In the genomic region with DNA sequence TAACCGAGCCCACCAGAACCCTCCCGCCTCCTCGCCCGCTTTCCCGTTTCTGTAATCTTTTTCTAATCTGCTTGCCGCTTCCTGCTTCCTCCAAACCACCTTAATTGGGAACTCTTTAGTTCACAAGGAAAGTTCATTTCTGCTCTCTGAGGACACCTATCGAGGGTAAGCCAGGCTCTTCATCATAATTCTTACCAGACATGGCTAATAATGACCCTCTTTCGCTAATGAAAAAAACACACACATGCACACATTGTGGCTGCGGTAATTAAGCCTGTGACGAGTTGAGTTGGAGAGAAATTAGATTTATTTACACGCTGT, we compare ENCODE assay signal across 8 cellular contexts.
A peak's percentile ranks its signal among the peaks of the same experiment; 100 is the strongest.
DNase-seq lines count a peak whose midpoint lies in the region; ATAC-seq and TF ChIP-seq lines count a peak whose summit lies in the region.

No MANE protein-coding gene starts in this region.

- peak; percentile 72 for TF ChIP-seq CTCF in C4-2B (conservative IDR thresholded peaks at IDR 0.05)

- no peak overlapping the region for H3K4me3 Mint-ChIP-seq in stimulated activated memory B cell treated with anti-CD40 and anti-IgM and Interleukin-4, amounts not matched to agents 10 μg/mL and 1 μg/mL and 100 μg/mL, for 72 hours

- H3K9me3 Mint-ChIP-seq in stimulated activated memory B cell treated with anti-CD40 and anti-IgM and Interleukin-4, amounts not matched to agents 10 μg/mL and 1 μg/mL and 100 μg/mL, for 72 hours: peaks cover 3% of the 10 kb centered on the region

- H3K27ac Mint-ChIP-seq in stimulated activated memory B cell treated with anti-CD40 and anti-IgM and Interleukin-4, amounts not matched to agents 10 μg/mL and 1 μg/mL and 100 μg/mL, for 72 hours: no peak overlapping the region

- H3K27me3 Mint-ChIP-seq in stimulated activated memory B cell treated with anti-CD40 and anti-IgM and Interleukin-4, amounts not matched to agents 10 μg/mL and 1 μg/mL and 100 μg/mL, for 72 hours: peaks cover 66% of the 10 kb centered on the region

- ATAC-seq in stimulated activated memory B cell treated with anti-CD40 and anti-IgM and Interleukin-4, amounts not matched to agents 10 μg/mL and 1 μg/mL and 100 μg/mL, for 72 hours: no peak
- ATAC-seq in HG02852 (IDR thresholded peaks at IDR 0.05; ENCODE audit: unreplicated experiment): no peak

- H3K4me1 Mint-ChIP-seq in stimulated activated memory B cell treated with anti-CD40 and anti-IgM and Interleukin-4, amounts not matched to agents 10 μg/mL and 1 μg/mL and 100 μg/mL, for 72 hours: no peaks in the 10 kb centered on the region

- no peaks in the 10 kb centered on the region for H3K36me3 Mint-ChIP-seq in stimulated activated memory B cell treated with anti-CD40 and anti-IgM and Interleukin-4, amounts not matched to agents 10 μg/mL and 1 μg/mL and 100 μg/mL, for 72 hours

- no peak overlapping the region for H3K27ac ChIP-seq in C4-2B

- DNase-seq in NCI-H146 (lab: John Stamatoyannopoulos, UW) (peak; percentile 57), epidermal melanocyte (ENCODE audit: insufficient read length, low spot score) (peak; percentile 29), mucosa of gallbladder (ENCODE audit: low spot score) (peak; percentile 40), T-helper 9 cell (no peak), germinal center (ENCODE audit: low spot score) (no peak)

Comparison
In these comparisons a context has a peak if more than half of its experiments do, and no peak if none do; other contexts are left out.
1. DNase-seq: peak in NCI-H146 (single experiment), epidermal melanocyte (single experiment) and mucosa of gallbladder (single experiment); none in T-helper 9 cell (single experiment) and germinal center (single experiment).